In the genomic region with DNA sequence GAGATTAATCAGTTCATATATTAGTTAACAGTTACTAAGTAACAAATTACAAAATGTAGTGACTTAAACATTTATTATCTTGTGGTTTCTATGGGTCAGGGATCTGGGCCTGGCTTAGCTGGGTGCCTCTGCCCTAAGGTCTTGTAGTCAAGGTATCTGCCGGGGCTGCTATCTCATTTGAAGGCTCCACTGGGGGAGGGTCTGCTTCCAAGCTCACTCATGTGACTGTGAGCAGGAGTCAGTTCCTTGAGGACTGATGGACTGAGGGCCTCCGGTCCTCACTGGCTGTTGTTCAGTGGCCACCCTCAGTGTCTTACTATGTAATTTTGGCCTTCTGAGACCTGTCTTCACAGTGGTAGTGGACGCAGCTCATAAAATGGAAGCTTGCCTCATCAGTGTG, we compare ENCODE assay signal across 1 cellular context.
TF ChIP-seq lines count a peak whose summit lies in the region.

No MANE protein-coding gene starts in this region.

TF ChIP-seq in K562, 482 proteins besides CTCF, POLR2A, EP300 and RAD21:
- TF ChIP-seq, protein P1, sequence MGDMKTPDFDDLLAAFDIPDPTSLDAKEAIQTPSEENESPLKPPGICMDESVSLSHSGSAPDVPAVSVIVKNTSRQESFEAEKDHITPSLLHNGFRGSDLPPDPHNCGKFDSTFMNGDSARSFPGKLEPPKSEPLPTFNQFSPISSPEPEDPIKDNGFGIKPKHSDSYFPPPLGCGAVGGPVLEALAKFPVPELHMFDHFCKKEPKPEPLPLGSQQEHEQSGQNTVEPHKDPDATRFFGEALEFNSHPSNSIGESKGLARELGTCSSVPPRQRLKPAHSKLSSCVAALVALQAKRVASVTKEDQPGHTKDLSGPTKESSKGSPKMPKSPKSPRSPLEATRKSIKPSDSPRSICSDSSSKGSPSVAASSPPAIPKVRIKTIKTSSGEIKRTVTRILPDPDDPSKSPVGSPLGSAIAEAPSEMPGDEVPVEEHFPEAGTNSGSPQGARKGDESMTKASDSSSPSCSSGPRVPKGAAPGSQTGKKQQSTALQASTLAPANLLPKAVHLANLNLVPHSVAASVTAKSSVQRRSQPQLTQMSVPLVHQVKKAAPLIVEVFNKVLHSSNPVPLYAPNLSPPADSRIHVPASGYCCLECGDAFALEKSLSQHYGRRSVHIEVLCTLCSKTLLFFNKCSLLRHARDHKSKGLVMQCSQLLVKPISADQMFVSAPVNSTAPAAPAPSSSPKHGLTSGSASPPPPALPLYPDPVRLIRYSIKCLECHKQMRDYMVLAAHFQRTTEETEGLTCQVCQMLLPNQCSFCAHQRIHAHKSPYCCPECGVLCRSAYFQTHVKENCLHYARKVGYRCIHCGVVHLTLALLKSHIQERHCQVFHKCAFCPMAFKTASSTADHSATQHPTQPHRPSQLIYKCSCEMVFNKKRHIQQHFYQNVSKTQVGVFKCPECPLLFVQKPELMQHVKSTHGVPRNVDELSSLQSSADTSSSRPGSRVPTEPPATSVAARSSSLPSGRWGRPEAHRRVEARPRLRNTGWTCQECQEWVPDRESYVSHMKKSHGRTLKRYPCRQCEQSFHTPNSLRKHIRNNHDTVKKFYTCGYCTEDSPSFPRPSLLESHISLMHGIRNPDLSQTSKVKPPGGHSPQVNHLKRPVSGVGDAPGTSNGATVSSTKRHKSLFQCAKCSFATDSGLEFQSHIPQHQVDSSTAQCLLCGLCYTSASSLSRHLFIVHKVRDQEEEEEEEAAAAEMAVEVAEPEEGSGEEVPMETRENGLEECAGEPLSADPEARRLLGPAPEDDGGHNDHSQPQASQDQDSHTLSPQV (IDR thresholded peaks at IDR 0.05): peak; percentile 43; the same call in 1 of the 2 replicates
- TF ChIP-seq PRPF4 (IDR thresholded peaks at IDR 0.05; ENCODE audit: insufficient read depth, low read depth, low read length, poor library complexity, severe bottlenecking) (no peak), GTF2F1 (IDR thresholded peaks at IDR 0.05; ENCODE audit: low read depth, low read length) (no peak), L3MBTL2 (IDR thresholded peaks at IDR 0.05) (no peak), ZNF165 (CRISPR knock-in tag; IDR thresholded peaks at IDR 0.05; ENCODE audit: borderline replicate concordance) (no peak), RAD51 (IDR thresholded peaks at IDR 0.05; ENCODE audit: borderline replicate concordance, low read depth) (no peak)
- TF ChIP-seq, protein P2, sequence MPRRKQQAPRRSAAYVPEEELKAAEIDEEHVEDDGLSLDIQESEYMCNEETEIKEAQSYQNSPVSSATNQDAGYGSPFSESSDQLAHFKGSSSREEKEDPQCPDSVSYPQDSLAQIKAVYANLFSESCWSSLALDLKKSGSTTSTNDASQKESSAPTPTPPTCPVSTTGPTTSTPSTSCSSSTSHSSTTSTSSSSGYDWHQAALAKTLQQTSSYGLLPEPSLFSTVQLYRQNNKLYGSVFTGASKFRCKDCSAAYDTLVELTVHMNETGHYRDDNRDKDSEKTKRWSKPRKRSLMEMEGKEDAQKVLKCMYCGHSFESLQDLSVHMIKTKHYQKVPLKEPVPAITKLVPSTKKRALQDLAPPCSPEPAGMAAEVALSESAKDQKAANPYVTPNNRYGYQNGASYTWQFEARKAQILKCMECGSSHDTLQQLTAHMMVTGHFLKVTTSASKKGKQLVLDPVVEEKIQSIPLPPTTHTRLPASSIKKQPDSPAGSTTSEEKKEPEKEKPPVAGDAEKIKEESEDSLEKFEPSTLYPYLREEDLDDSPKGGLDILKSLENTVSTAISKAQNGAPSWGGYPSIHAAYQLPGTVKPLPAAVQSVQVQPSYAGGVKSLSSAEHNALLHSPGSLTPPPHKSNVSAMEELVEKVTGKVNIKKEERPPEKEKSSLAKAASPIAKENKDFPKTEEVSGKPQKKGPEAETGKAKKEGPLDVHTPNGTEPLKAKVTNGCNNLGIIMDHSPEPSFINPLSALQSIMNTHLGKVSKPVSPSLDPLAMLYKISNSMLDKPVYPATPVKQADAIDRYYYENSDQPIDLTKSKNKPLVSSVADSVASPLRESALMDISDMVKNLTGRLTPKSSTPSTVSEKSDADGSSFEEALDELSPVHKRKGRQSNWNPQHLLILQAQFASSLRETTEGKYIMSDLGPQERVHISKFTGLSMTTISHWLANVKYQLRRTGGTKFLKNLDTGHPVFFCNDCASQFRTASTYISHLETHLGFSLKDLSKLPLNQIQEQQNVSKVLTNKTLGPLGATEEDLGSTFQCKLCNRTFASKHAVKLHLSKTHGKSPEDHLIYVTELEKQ (CRISPR knock-in tag; IDR thresholded peaks at IDR 0.05): no peak
- TF ChIP-seq, protein P3, sequence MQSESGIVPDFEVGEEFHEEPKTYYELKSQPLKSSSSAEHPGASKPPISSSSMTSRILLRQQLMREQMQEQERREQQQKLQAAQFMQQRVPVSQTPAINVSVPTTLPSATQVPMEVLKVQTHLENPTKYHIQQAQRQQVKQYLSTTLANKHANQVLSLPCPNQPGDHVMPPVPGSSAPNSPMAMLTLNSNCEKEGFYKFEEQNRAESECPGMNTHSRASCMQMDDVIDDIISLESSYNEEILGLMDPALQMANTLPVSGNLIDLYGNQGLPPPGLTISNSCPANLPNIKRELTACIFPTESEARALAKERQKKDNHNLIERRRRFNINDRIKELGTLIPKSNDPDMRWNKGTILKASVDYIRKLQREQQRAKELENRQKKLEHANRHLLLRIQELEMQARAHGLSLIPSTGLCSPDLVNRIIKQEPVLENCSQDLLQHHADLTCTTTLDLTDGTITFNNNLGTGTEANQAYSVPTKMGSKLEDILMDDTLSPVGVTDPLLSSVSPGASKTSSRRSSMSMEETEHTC (IDR thresholded peaks at IDR 0.05): no peak
